In the genomic region with DNA sequence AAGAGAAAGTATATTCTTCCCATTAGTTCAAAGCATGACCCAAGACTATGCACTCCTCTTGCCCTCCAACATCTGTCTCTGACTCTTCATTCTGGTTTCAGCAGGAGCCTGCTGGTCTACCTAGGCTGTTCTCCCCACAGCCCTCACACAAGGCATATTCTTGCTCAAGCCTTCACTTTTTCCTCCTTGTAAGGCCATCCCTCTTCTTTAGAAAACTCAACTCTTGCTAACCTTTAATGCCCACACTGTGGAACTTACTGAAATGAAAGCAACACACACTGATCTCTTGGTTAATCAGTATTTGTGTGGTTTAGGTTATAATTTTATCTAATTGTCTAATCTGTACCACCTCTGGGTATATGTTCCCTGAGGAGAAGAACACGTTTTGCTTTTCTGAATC, we compare ENCODE assay signal across 16 cellular contexts.
DNase-seq lines count a peak whose midpoint lies in the region; FAIRE-seq and TF ChIP-seq lines count a peak whose summit lies in the region.
"Had no signal": no experiment of that assay in that cellular context is flagged by ENCODE, and none has a peak within 500 bp of the region (broad histone marks: within the 10 kb centered on the region; RNA-seq: fewer than 3 reads in every experiment).

No MANE protein-coding gene starts in this region.

- FAIRE-seq in H1 (lab: Jason Lieb, UNC) = no peak
- no peak for FAIRE-seq in GM12891 (lab: Jason Lieb, UNC)
- FAIRE-seq: GM19239 had no signal

- no peak overlapping the region for H2BK20ac ChIP-seq in H1 (ENCODE audit: low read length)

- H3K27me3 Mint-ChIP-seq in activated CD4-positive, alpha-beta memory T cell treated with anti-CD3 and anti-CD28 coated beads for 36 hours = no peaks in the 10 kb centered on the region

- H3K56ac ChIP-seq in H1 (replicated peaks; ENCODE audit: insufficient read length, low read depth, low read length) = no peak overlapping the region

- no peak overlapping the region for H3K4me3 Mint-ChIP-seq in activated CD4-positive, alpha-beta memory T cell treated with anti-CD3 and anti-CD28 coated beads for 36 hours
- H3K4me3 Mint-ChIP-seq: memory B cell had no signal

- H3K9me3 Mint-ChIP-seq in activated CD4-positive, alpha-beta memory T cell treated with anti-CD3 and anti-CD28 coated beads for 36 hours = no peaks in the 10 kb centered on the region

- TF ChIP-seq RAD21 in H1 (IDR thresholded peaks at IDR 0.05 in 1 of 2, conservative IDR thresholded peaks at IDR 0.05 in 1 of 2; ENCODE audit: low read depth in 2 of 2, low read length in 2 of 2) = no peak

- WGBS in H1 (ENCODE audit: extremely low coverage in 1 of 2, insufficient coverage in 1 of 2, insufficient read length in 1 of 2, insufficient replicate concordance in 2 of 2, low coverage in 1 of 2, low lambda C conversion rate in 2 of 2, missing lambda C conversion rate in 1 of 2), 2 experiments = 89% methylated on average over 1 of the region's 1 CpG; no CpG with 5 or more reads in 1 of the 2 experiments
- 79 to 80% methylated on average over 1 of the region's 1 CpG for WGBS in thyroid gland, 2 donors
- WGBS in adrenal gland, 4 donors = 45 to 69% (median 57%) methylated on average over 1 of the region's 1 CpG

- no peaks in the 10 kb centered on the region for H3K79me2 ChIP-seq in H1 (ENCODE audit: control insufficient read depth in 1 of 2, insufficient read depth in 2 of 2, low read length in 2 of 2)

- no peak overlapping the region for H2AFZ ChIP-seq in H1 (ENCODE audit: low read length)

- peaks cover 47% of the 10 kb centered on the region for H3K36me3 Mint-ChIP-seq in activated CD4-positive, alpha-beta memory T cell treated with anti-CD3 and anti-CD28 coated beads for 36 hours

- H3K18ac ChIP-seq in H1 (ENCODE audit: extremely low read depth, low read length) = no peak overlapping the region

- H3K23ac ChIP-seq in H1 (ENCODE audit: insufficient read length) = no peak overlapping the region

- POLR2A ChIA-PET in activated CD4-positive, alpha-beta memory T cell treated with anti-CD3 and anti-CD28 coated beads for 36 hours (lab: Charles Lee) = no interaction called here
- POLR2A ChIA-PET in H1 (lab: Charles Lee; ENCODE audit: partially characterized antibody) = no interaction called here

- H4K91ac ChIP-seq in H1 (replicated peaks; ENCODE audit: insufficient read length, low read length) = no peak overlapping the region

- H3K9me3 ChIP-seq in H1 (ENCODE audit: insufficient read depth in 2 of 2, low read depth in 1 of 2, low read length in 1 of 2) (no peaks in the 10 kb centered on the region), thyroid gland (no peaks in the 10 kb centered on the region), adrenal gland (replicated peaks in 1 of 3) (no peaks in the 10 kb centered on the region)
- H3K9me3 ChIP-seq: MG63 had no signal

- no peak overlapping the region for H2AK5ac ChIP-seq in H1 (ENCODE audit: low read depth, low read length)

- no peak overlapping the region for H3K9ac ChIP-seq in H1 (replicated peaks in 1 of 4; ENCODE audit: extremely low read depth in 1 of 4, low read depth in 3 of 4, low read length in 3 of 4)

- H3K27ac Mint-ChIP-seq in activated CD4-positive, alpha-beta memory T cell treated with anti-CD3 and anti-CD28 coated beads for 36 hours = peak overlapping the region; percentile 89
- H3K27ac Mint-ChIP-seq: memory B cell had no signal

- H3K4me2 ChIP-seq in H1 (ENCODE audit: insufficient read depth in 1 of 2, low read depth in 2 of 2, low read length in 2 of 2) = no peak overlapping the region

- no peak overlapping the region for H2BK5ac ChIP-seq in H1 (ENCODE audit: low read depth, low read length)

- no peaks in the 10 kb centered on the region for H3K27me3 ChIP-seq in H1 (replicated peaks in 1 of 4; ENCODE audit: control insufficient read depth in 3 of 4, extremely low read depth in 1 of 4, insufficient read depth in 3 of 4, low read length in 3 of 4)
- H3K27me3 ChIP-seq in thyroid gland = no peaks in the 10 kb centered on the region
- H3K27me3 ChIP-seq in adrenal gland = no peaks in the 10 kb centered on the region
- H3K27me3 ChIP-seq: dorsolateral prefrontal cortex had no signal

- no peaks in the 10 kb centered on the region for H4K20me1 ChIP-seq in H1 (replicated peaks in 1 of 2; ENCODE audit: control insufficient read depth in 1 of 2, insufficient read depth in 2 of 2, low read length in 2 of 2)

- no peak overlapping the region for H3K4me3 ChIP-seq in H1 (ENCODE audit: extremely low read depth in 1 of 4, insufficient read depth in 2 of 4, low read depth in 3 of 4, low read length in 4 of 4)
- no peak overlapping the region for H3K4me3 ChIP-seq in thyroid gland (replicated peaks in 1 of 3)
- H3K4me3 ChIP-seq in adrenal gland = no peak overlapping the region
- H3K4me3 ChIP-seq: dorsolateral prefrontal cortex, MG63 had no signal

- intact Hi-C loops in activated CD4-positive, alpha-beta memory T cell treated with anti-CD3 and anti-CD28 coated beads for 36 hours (cut with micrococcal nuclease) = no loop called here
- intact Hi-C loops in thyroid gland (cut with DNase I) (no loop called here), adrenal gland (cut with DNase I) (no loop called here)

- no peak overlapping the region for H4K8ac ChIP-seq in H1 (ENCODE audit: extremely low read depth, insufficient read depth, low read length)

- peaks cover 80% of the 10 kb centered on the region for H3K4me1 Mint-ChIP-seq in activated CD4-positive, alpha-beta memory T cell treated with anti-CD3 and anti-CD28 coated beads for 36 hours (ENCODE audit: low read depth)
- H3K4me1 Mint-ChIP-seq: memory B cell had no signal

- DNase-seq in activated naive CD4-positive, alpha-beta T cell treated with Interleukin-2 at 50 U/mL for 16 hours = peak; percentile 23
- DNase-seq in activated naive CD4-positive, alpha-beta T cell treated with anti-CD3 and anti-CD28 coated beads, Interleukin-2, amount 50 U/mL, for 16 hours = no peak
- DNase-seq in activated CD4-positive, alpha-beta memory T cell treated with anti-CD3 and anti-CD28 coated beads for 36 hours = peak; percentile 65
- DNase-seq in H1 (ENCODE audit: low read depth in 1 of 2, low spot score in 2 of 2) = no peak
- peak; percentile 74 for DNase-seq in stimulated activated CD8-positive, alpha-beta memory T cell treated with anti-CD3 and anti-CD28 coated beads, Interleukin-4, amount 100 ng/mL, for 48 hours
- no peak for DNase-seq in GM12891 (ENCODE audit: insufficient read length, low spot score)
- DNase-seq in thyroid gland = no peak
- no peak for DNase-seq in adrenal gland
- DNase-seq: dorsolateral prefrontal cortex, H7, MG63, NCI-H187 treated with DMSO at 0.1 percent for 48 hours, NCI-H446 treated with DMSO at 0.1 percent for 48 hours, SHP77 treated with DMSO at 0.1 percent for 48 hours had no signal

- no peak overlapping the region for H2BK120ac ChIP-seq in H1 (replicated peaks; ENCODE audit: low read depth, low read length)

- TF ChIP-seq EP300 in H1 (IDR thresholded peaks at IDR 0.05; ENCODE audit: borderline replicate concordance in 1 of 2, low read depth in 2 of 2, low read length in 2 of 2) = no peak

- peak overlapping the region; percentile 61 for H3K14ac ChIP-seq in H1 (ENCODE audit: insufficient read length)

- H4K5ac ChIP-seq in H1 (ENCODE audit: insufficient read length, low read depth, low read length) = no peak overlapping the region

- no peak overlapping the region for H2BK12ac ChIP-seq in H1 (ENCODE audit: low read depth, low read length)

- no peak overlapping the region for H2BK15ac ChIP-seq in H1 (ENCODE audit: low read length)

- no peak overlapping the region for H3K27ac ChIP-seq in H1 (ENCODE audit: low read depth, low read length)
- no peak overlapping the region for H3K27ac ChIP-seq in thyroid gland
- H3K27ac ChIP-seq in adrenal gland = no peak overlapping the region
- H3K27ac ChIP-seq: dorsolateral prefrontal cortex had no signal

- TF ChIP-seq POLR2A in H1 (IDR thresholded peaks at IDR 0.05; ENCODE audit: control extremely low read depth in 1 of 2, low read depth in 2 of 2, low read length in 2 of 2) (no peak), GM12891 (IDR thresholded peaks at IDR 0.05; ENCODE audit: low read depth, low read length) (no peak), thyroid gland (IDR thresholded peaks at IDR 0.05) (no peak), adrenal gland (IDR thresholded peaks at IDR 0.05) (no peak)

- no peak overlapping the region for H3K4ac ChIP-seq in H1 (replicated peaks; ENCODE audit: insufficient read length, low read depth, low read length)

- H3K36me3 ChIP-seq in H1 (ENCODE audit: control insufficient read depth in 2 of 4, insufficient read depth in 4 of 4, low read length in 3 of 4) (no peaks in the 10 kb centered on the region), thyroid gland (no peaks in the 10 kb centered on the region), adrenal gland (replicated peaks in 1 of 2) (no peaks in the 10 kb centered on the region)
- H3K36me3 ChIP-seq: MG63 had no signal

- H3K4me1 ChIP-seq in H1 (replicated peaks in 1 of 4; ENCODE audit: control insufficient read depth in 3 of 4, insufficient read depth in 4 of 4, low read length in 3 of 4) (no peaks in the 10 kb centered on the region), thyroid gland (peaks cover 4 to 8% of the 10 kb centered on the region in 2 donors), adrenal gland (replicated peaks in 1 of 2) (no peaks in the 10 kb centered on the region)

- H3K23me2 ChIP-seq in H1 (ENCODE audit: low read depth, low read length) = no peaks in the 10 kb centered on the region

- no peaks in the 10 kb centered on the region for H3K79me1 ChIP-seq in H1 (ENCODE audit: low read depth, low read length)

- CTCF ChIA-PET in activated CD4-positive, alpha-beta memory T cell treated with anti-CD3 and anti-CD28 coated beads for 36 hours (lab: Charles Lee) = interaction anchor here (1.0 kb wide), 1 partner anchor 13 kb away, joined by 3 read pairs; no protein-coding TSS in a partner anchor
- CTCF ChIA-PET in H1 (lab: Charles Lee; ENCODE audit: partially characterized antibody) = no interaction called here

- TF ChIP-seq CTCF in H1 (IDR thresholded peaks at IDR 0.05; ENCODE audit: control extremely low read depth in 1 of 3, insufficient read depth in 1 of 3, low read depth in 1 of 3, low read length in 3 of 3) (no peak), thyroid gland (IDR thresholded peaks at IDR 0.05) (no peak), adrenal gland (IDR thresholded peaks at IDR 0.05) (no peak)

TF ChIP-seq in H1, 55 proteins besides CTCF, POLR2A, EP300 and RAD21 (continues in another document):
- no peak for TF ChIP-seq KDM5A (IDR thresholded peaks at IDR 0.05; ENCODE audit: low read length)
- no peak for TF ChIP-seq POU5F1 (IDR thresholded peaks at IDR 0.05; ENCODE audit: low read depth, low read length)

TF ChIP-seq in GM12891, 5 proteins besides CTCF, POLR2A, EP300 and RAD21:
- TF ChIP-seq POLR2AphosphoS5 (IDR thresholded peaks at IDR 0.05; ENCODE audit: low read depth, low read length) = no peak
- TF ChIP-seq SPI1 (IDR thresholded peaks at IDR 0.05; ENCODE audit: low read depth, low read length) = no peak
- no peak for TF ChIP-seq PAX5 (IDR thresholded peaks at IDR 0.05; ENCODE audit: insufficient read depth, low read length, severe bottlenecking)
- TF ChIP-seq POU2F2 (IDR thresholded peaks at IDR 0.05; ENCODE audit: low read depth, low read length) = no peak
- no peak for TF ChIP-seq TAF1 (IDR thresholded peaks at IDR 0.05; ENCODE audit: low read depth, low read length)

Comparison
In these comparisons a context has a peak if more than half of its experiments do, and no peak if none do; other contexts are left out.
1. DNase-seq: peak in activated naive CD4-positive, alpha-beta T cell treated with Interleukin-2 at 50 U/mL for 16 hours (single experiment), activated CD4-positive, alpha-beta memory T cell treated with anti-CD3 and anti-CD28 coated beads for 36 hours (single experiment) and stimulated activated CD8-positive, alpha-beta memory T cell treated with anti-CD3 and anti-CD28 coated beads, Interleukin-4, amount 100 ng/mL, for 48 hours (single experiment); none in activated naive CD4-positive, alpha-beta T cell treated with anti-CD3 and anti-CD28 coated beads, Interleukin-2, amount 50 U/mL, for 16 hours (single experiment), H1 (0 of 2), GM12891 (single experiment), thyroid gland (0 of 2) and adrenal gland (0 of 7).